ENCODE assay signal across 11 cellular contexts in the genomic region with DNA sequence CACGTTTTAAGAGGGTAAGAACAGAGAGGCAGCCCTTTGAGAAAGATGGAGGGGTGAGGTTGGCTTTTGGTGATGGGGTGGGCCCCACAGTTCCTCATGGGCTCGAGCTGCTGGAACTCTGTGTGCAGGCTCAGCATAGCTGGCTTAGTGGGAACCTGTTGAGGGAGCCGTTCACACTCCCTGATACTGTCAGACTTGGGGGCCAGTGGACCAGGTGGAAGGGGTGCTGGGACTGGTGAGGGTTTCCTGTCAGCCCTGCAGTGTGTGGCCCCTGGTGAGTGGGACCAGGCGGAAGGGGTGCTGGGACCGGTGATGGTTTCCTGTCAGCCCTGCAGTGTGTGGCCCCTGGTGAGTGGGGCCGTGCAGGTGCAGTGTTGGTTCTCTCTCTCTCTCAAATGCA. TPM values are rescaled to one million over a fixed set of nuclear protein-coding genes. Genes with fewer than 3 reads are reported as not detected.
DNase-seq lines count a peak whose midpoint lies in the region; ATAC-seq and TF ChIP-seq lines count a peak whose summit lies in the region.
"Had no signal": no experiment of that assay in that cellular context is flagged by ENCODE, and none has a peak within 500 bp of the region (broad histone marks: within the 10 kb centered on the region; RNA-seq: fewer than 3 reads in every experiment).

No MANE protein-coding gene starts in this region.

- peaks cover 3% of the 10 kb centered on the region; the same call in 1 of the 2 replicates for H3F3A ChIP-seq in Loucy (ENCODE audit: low read depth)

- H3K4me1 ChIP-seq in CD4-positive, CD25-positive, alpha-beta regulatory T cell (ENCODE audit: control insufficient read depth, insufficient read depth, low read length, poor library complexity, severe bottlenecking): peaks cover 52% of the 10 kb centered on the region
- H3K4me1 ChIP-seq in Loucy (ENCODE audit: insufficient read depth, low read length, poor library complexity, severe bottlenecking) (peaks cover 87% of the 10 kb centered on the region), mucosa of descending colon (ENCODE audit: low read depth) (peaks cover 29% of the 10 kb centered on the region), psoas muscle (peaks cover 26% of the 10 kb centered on the region)

- peaks cover 21% of the 10 kb centered on the region for H4K20me1 ChIP-seq in Loucy (ENCODE audit: insufficient read depth, low read length, poor library complexity, severe bottlenecking)

- DNase-seq in CD4-positive, CD25-positive, alpha-beta regulatory T cell: peak in 2 of 3 donors; percentile 45 to 77
- DNase-seq in activated naive CD4-positive, alpha-beta T cell treated with anti-CD3 and anti-CD28 coated beads for 36 hours: peak; percentile 64
- DNase-seq in mucosa of descending colon: peak in 1 of 3 donors; percentile 76
- DNase-seq in psoas muscle: no peak
- no peak for DNase-seq in HuH-7.5 (ENCODE audit: low spot score)
- DNase-seq: NCI-H2171 treated with DMSO at 0.1 percent for 48 hours had no signal

- H3K27ac Mint-ChIP-seq in CD4-positive, CD25-positive, alpha-beta regulatory T cell: peak overlapping the region; percentile 98 to 100 (median 98)
- H3K27ac Mint-ChIP-seq in activated naive CD4-positive, alpha-beta T cell treated with anti-CD3 and anti-CD28 coated beads for 36 hours: peak overlapping the region; percentile 71

- TF ChIP-seq CTCF in Loucy (conservative IDR thresholded peaks at IDR 0.05; ENCODE audit: low read length): no peak
- TF ChIP-seq CTCF in mucosa of descending colon (IDR thresholded peaks at IDR 0.05): no peak
- no peak for TF ChIP-seq CTCF in psoas muscle (IDR thresholded peaks at IDR 0.05)

- H3K27me3 Mint-ChIP-seq in CD4-positive, CD25-positive, alpha-beta regulatory T cell: no peaks in the 10 kb centered on the region
- no peaks in the 10 kb centered on the region for H3K27me3 Mint-ChIP-seq in activated naive CD4-positive, alpha-beta T cell treated with anti-CD3 and anti-CD28 coated beads for 36 hours (ENCODE audit: low read depth)

- no peaks in the 10 kb centered on the region for H3K9me2 ChIP-seq in Loucy (replicated peaks; ENCODE audit: low read depth, low read length)

- peak overlapping the region; percentile 77 to 83 (median 80) for H3K4me3 Mint-ChIP-seq in CD4-positive, CD25-positive, alpha-beta regulatory T cell
- no peak overlapping the region for H3K4me3 Mint-ChIP-seq in activated naive CD4-positive, alpha-beta T cell treated with anti-CD3 and anti-CD28 coated beads for 36 hours

- peak overlapping the region; percentile 67 for H3K9ac ChIP-seq in Loucy (ENCODE audit: low read depth, low read length, poor library complexity, severe bottlenecking)

- H3K27me3 ChIP-seq in CD4-positive, CD25-positive, alpha-beta regulatory T cell (ENCODE audit: control insufficient read depth, insufficient read depth, low read length): no peaks in the 10 kb centered on the region
- H3K27me3 ChIP-seq in Loucy (ENCODE audit: insufficient read depth, low read length, poor library complexity, severe bottlenecking) (no peaks in the 10 kb centered on the region), psoas muscle (ENCODE audit: insufficient read depth in 3 of 3, low read length in 2 of 3) (no peaks in the 10 kb centered on the region)

- peaks cover 4 to 78% (median 46%) of the 10 kb centered on the region in 4 donors for H3K4me1 Mint-ChIP-seq in CD4-positive, CD25-positive, alpha-beta regulatory T cell
- H3K4me1 Mint-ChIP-seq in activated naive CD4-positive, alpha-beta T cell treated with anti-CD3 and anti-CD28 coated beads for 36 hours (ENCODE audit: low read depth): peaks cover 53% of the 10 kb centered on the region

- peaks cover 19% of the 10 kb centered on the region for H3K36me3 Mint-ChIP-seq in CD4-positive, CD25-positive, alpha-beta regulatory T cell
- H3K36me3 Mint-ChIP-seq in activated naive CD4-positive, alpha-beta T cell treated with anti-CD3 and anti-CD28 coated beads for 36 hours (ENCODE audit: low read depth): no peaks in the 10 kb centered on the region

- H3K9me3 Mint-ChIP-seq in CD4-positive, CD25-positive, alpha-beta regulatory T cell: peaks cover 0 to 1% (median 0%) of the 10 kb centered on the region in 7 donors
- no peaks in the 10 kb centered on the region for H3K9me3 Mint-ChIP-seq in activated naive CD4-positive, alpha-beta T cell treated with anti-CD3 and anti-CD28 coated beads for 36 hours

- CTCF ChIA-PET in activated naive CD4-positive, alpha-beta T cell treated with anti-CD3 and anti-CD28 coated beads for 36 hours (lab: Charles Lee): interaction anchor here (0.9 to 1.3 kb wide), 4 partner anchors 8 to 21 kb away, joined by 3 to 6 read pairs (median 4); no protein-coding TSS in a partner anchor

- H3K4me3 ChIP-seq in CD4-positive, CD25-positive, alpha-beta regulatory T cell (ENCODE audit: low read depth, low read length): peak overlapping the region; percentile 47
- H3K4me3 ChIP-seq in Loucy (ENCODE audit: low read length, poor library complexity, severe bottlenecking) (peak overlapping the region; percentile 57), mucosa of descending colon (no peak overlapping the region), psoas muscle (no peak overlapping the region)

- 65 to 69% (median 69%) methylated on average over 6 of the region's 6 CpGs for WGBS in psoas muscle, 3 donors

- peaks cover 87% of the 10 kb centered on the region for H3K79me2 ChIP-seq in Loucy (ENCODE audit: insufficient read depth, low read length)

- peak overlapping the region; percentile 76 for H3K4me2 ChIP-seq in Loucy (ENCODE audit: low read depth, low read length, poor library complexity, severe bottlenecking)

- H3K36me3 ChIP-seq in CD4-positive, CD25-positive, alpha-beta regulatory T cell (ENCODE audit: control insufficient read depth, insufficient read depth, low read length): no peaks in the 10 kb centered on the region
- peaks cover 27% of the 10 kb centered on the region; the same call in 1 of the 2 replicates for H3K36me3 ChIP-seq in Loucy (ENCODE audit: insufficient read depth, low read length)
- no peaks in the 10 kb centered on the region for H3K36me3 ChIP-seq in mucosa of descending colon (ENCODE audit: low read depth)
- H3K36me3 ChIP-seq in psoas muscle (ENCODE audit: insufficient read depth in 1 of 2, low read depth in 1 of 2): no peaks in the 10 kb centered on the region

- intact Hi-C loops in activated naive CD4-positive, alpha-beta T cell treated with anti-CD3 and anti-CD28 coated beads for 36 hours (cut with micrococcal nuclease): loop anchor here (1.0 to 5.0 kb wide), 3 partner anchors 8 to 167 kb away; no protein-coding TSS in a partner anchor
- intact Hi-C loops in mucosa of descending colon (cut with DNase I, micrococcal nuclease): no loop called here
- intact Hi-C loops in psoas muscle (cut with DNase I): no loop called here

- no peaks in the 10 kb centered on the region for H3K9me3 ChIP-seq in CD4-positive, CD25-positive, alpha-beta regulatory T cell (ENCODE audit: control insufficient read depth in 2 of 2, low read length in 2 of 2)
- H3K9me3 ChIP-seq in Loucy (ENCODE audit: insufficient read depth, low read depth, low read length): no peaks in the 10 kb centered on the region
- H3K9me3 ChIP-seq in mucosa of descending colon: no peaks in the 10 kb centered on the region
- no peaks in the 10 kb centered on the region for H3K9me3 ChIP-seq in psoas muscle

- H2AFZ ChIP-seq in Loucy (ENCODE audit: low read length): no peak overlapping the region

- peak; percentile 61 for ATAC-seq in CD4-positive, CD25-positive, alpha-beta regulatory T cell (ENCODE audit: low read depth in 2 of 2)
- peak; percentile 4 for ATAC-seq in mucosa of descending colon
- no peak for ATAC-seq in GM21526 (IDR thresholded peaks at IDR 0.05; ENCODE audit: low FRiP score, unreplicated experiment)
- ATAC-seq in psoas muscle: no peak
- ATAC-seq in HG03565 (IDR thresholded peaks at IDR 0.05; ENCODE audit: unreplicated experiment): no peak
- ATAC-seq: HCT116 had no signal

- peak overlapping the region; percentile 85 for H3K27ac ChIP-seq in CD4-positive, CD25-positive, alpha-beta regulatory T cell (ENCODE audit: insufficient read depth, low read length, poor library complexity, severe bottlenecking)
- no peak overlapping the region for H3K27ac ChIP-seq in psoas muscle

RNA-seq across cellular contexts. Expression of gene ZNF750, which starts 45.1 kb away (rescaled TPM):
- not detected for total RNA-seq in CD4-positive, CD25-positive, alpha-beta regulatory T cell
- polyA plus RNA-seq in CD4-positive, CD25-positive, alpha-beta regulatory T cell: under 1 TPM in 1 of 4 donors, not detected in 3; 0.07 TPM
- total RNA-seq in activated naive CD4-positive, alpha-beta T cell treated with anti-CD3 and anti-CD28 coated beads for 36 hours: not detected
- not detected for total RNA-seq in mucosa of descending colon
- 1 to 10 TPM in 3 of 4 donors, not detected in 1; 1.8 to 6.3 (median 2.7) TPM for total RNA-seq in psoas muscle
- polyA plus RNA-seq in psoas muscle: 1 to 10 TPM in 2 of 3 donors, under 1 TPM in 1; 0.79 to 5.1 (median 1.4) TPM
- total RNA-seq: T-helper 2 cell treated with Interferon-gamma antibody and Interleukin-4, amounts not matched to agents 100 ng/mL and 5 ng/mL, for 36 hours had no signal

Comparison
In these comparisons a context has a peak if more than half of its experiments do, and no peak if none do; other contexts are left out.
1. ATAC-seq: peak in CD4-positive, CD25-positive, alpha-beta regulatory T cell (2 of 2) and mucosa of descending colon (single experiment); none in GM21526 (single experiment), psoas muscle (0 of 4) and HG03565 (single experiment).
2. DNase-seq: peak in CD4-positive, CD25-positive, alpha-beta regulatory T cell (2 of 3) and activated naive CD4-positive, alpha-beta T cell treated with anti-CD3 and anti-CD28 coated beads for 36 hours (single experiment); none in psoas muscle (0 of 2) and HuH-7.5 (single experiment).
3. H3K4me3 ChIP-seq: peak in CD4-positive, CD25-positive, alpha-beta regulatory T cell (single experiment) and Loucy (single experiment); none in mucosa of descending colon (single experiment) and psoas muscle (single experiment).